Comparison of ENCODE assay signal across 1 cellular context in the genomic region with DNA sequence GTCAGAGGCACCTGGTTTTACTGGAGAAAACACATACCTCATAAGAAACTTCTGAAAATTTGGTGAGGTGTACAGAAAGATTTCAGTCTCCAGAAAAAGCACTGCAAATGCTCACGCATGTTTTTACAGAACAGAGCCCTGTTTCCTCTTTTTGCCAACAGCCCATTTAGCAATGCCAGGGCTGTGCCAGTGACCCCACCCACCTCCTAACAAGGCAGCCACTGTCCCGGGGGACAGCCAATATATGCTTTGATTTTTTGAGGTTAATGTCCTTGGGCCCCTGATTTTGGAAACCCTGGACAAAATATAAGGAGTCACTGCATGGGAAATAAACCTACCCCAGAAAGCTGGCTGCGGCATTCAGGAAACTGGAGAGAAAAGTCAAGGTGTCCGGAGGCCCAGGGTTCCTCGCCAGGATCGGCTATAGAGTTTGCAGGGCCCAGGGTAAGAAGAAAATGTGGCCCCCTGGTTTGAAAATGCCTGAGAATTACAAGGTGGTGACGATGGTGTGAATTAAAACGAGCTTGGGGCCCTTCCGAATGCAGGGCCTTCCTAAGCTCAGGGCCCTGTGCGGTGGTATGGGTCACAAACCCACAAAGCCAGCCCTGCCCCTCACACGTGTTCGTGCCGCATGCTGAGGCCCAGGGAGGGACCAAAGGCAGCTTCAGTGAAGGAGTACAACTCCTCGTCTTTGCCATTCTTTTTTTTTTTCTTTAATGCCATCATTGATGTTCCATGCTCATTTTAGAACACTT.
TF ChIP-seq lines count a peak whose summit lies in the region.

No MANE protein-coding gene starts in this region.

TF ChIP-seq in SK-N-SH, 30 proteins besides CTCF, POLR2A, EP300 and RAD21 (continued from another document):
- TF ChIP-seq, protein P1, sequence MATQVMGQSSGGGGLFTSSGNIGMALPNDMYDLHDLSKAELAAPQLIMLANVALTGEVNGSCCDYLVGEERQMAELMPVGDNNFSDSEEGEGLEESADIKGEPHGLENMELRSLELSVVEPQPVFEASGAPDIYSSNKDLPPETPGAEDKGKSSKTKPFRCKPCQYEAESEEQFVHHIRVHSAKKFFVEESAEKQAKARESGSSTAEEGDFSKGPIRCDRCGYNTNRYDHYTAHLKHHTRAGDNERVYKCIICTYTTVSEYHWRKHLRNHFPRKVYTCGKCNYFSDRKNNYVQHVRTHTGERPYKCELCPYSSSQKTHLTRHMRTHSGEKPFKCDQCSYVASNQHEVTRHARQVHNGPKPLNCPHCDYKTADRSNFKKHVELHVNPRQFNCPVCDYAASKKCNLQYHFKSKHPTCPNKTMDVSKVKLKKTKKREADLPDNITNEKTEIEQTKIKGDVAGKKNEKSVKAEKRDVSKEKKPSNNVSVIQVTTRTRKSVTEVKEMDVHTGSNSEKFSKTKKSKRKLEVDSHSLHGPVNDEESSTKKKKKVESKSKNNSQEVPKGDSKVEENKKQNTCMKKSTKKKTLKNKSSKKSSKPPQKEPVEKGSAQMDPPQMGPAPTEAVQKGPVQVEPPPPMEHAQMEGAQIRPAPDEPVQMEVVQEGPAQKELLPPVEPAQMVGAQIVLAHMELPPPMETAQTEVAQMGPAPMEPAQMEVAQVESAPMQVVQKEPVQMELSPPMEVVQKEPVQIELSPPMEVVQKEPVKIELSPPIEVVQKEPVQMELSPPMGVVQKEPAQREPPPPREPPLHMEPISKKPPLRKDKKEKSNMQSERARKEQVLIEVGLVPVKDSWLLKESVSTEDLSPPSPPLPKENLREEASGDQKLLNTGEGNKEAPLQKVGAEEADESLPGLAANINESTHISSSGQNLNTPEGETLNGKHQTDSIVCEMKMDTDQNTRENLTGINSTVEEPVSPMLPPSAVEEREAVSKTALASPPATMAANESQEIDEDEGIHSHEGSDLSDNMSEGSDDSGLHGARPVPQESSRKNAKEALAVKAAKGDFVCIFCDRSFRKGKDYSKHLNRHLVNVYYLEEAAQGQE (IDR thresholded peaks at IDR 0.05; ENCODE audit: low read depth, low read length) = no peak
- no peak for TF ChIP-seq NFIC (IDR thresholded peaks at IDR 0.05; ENCODE audit: borderline replicate concordance)
- TF ChIP-seq, protein P2, sequence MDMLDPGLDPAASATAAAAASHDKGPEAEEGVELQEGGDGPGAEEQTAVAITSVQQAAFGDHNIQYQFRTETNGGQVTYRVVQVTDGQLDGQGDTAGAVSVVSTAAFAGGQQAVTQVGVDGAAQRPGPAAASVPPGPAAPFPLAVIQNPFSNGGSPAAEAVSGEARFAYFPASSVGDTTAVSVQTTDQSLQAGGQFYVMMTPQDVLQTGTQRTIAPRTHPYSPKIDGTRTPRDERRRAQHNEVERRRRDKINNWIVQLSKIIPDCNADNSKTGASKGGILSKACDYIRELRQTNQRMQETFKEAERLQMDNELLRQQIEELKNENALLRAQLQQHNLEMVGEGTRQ (IDR thresholded peaks at IDR 0.05; ENCODE audit: borderline replicate concordance, low read depth, low read length) = no peak
- TF ChIP-seq FOXJ3 (CRISPR knock-in tag; IDR thresholded peaks at IDR 0.05) = no peak
- TF ChIP-seq RFX5 (IDR thresholded peaks at IDR 0.05; ENCODE audit: low read length) = no peak
